In genomic region chr2:96305091-96305978, GRCh38 we compare ENCODE assay signal across 8 cellular contexts. TPM values are rescaled to one million over a fixed set of nuclear protein-coding genes. Genes with fewer than 3 reads are reported as not detected.
DNase-seq lines count a peak whose midpoint lies in the region; ATAC-seq, FAIRE-seq and TF ChIP-seq lines count a peak whose summit lies in the region.

Gene SNRNP200 (minus strand): TSS chr2:96305546. CDS start chr2:96305437, 109 bp downstream.

- H2BK20ac ChIP-seq in H1 (ENCODE audit: low read length), result no peak within 1 kb of the TSS

- H3K23ac ChIP-seq in H1 (ENCODE audit: insufficient read length) (no peak within 1 kb of the TSS), mesenchymal stem cell (ENCODE audit: low read length in 2 of 2) (peak within 1 kb of the TSS; percentile 35 to 46)

- H2AFZ ChIP-seq in H1 (ENCODE audit: low read length) (peak within 1 kb of the TSS; percentile 19; the same call in 1 of the 2 replicates), mesenchymal stem cell (ENCODE audit: low read depth, low read length) (peak within 1 kb of the TSS; percentile 56)

- TF ChIP-seq EP300 in H1 (IDR thresholded peaks at IDR 0.05; ENCODE audit: borderline replicate concordance in 1 of 2, low read depth in 2 of 2, low read length in 2 of 2), result 0 out of 3 replicates have a peak, but pooled peaks of 1 of the 2 experiments have one; percentile 4

- H3K4me1 ChIP-seq in Caco-2 (no peaks in the 10 kb centered on the region), HUES6 (ENCODE audit: control insufficient read depth, insufficient read depth, low read length) (peaks cover 6% of the 10 kb centered on the region; the same call in 1 of the 2 replicates), NT2/D1 (ENCODE audit: insufficient read depth, insufficient read length) (no peaks in the 10 kb centered on the region), H1 (replicated peaks in 1 of 4; ENCODE audit: control insufficient read depth in 3 of 4, insufficient read depth in 4 of 4, low read length in 3 of 4) (peaks cover 0 to 13% (median 4%) of the 10 kb centered on the region in 4 experiments; a peak in 4 of 7 replicates), mesenchymal stem cell (ENCODE audit: control insufficient read depth, insufficient read depth, low read depth, low read length) (peaks cover 10% of the 10 kb centered on the region)

- CTCF ChIA-PET in Caco-2 (lab: Charles Lee) (no interaction called here), H1 (lab: Charles Lee; ENCODE audit: partially characterized antibody) (interaction anchor here (0.7 to 1.2 kb wide), 6 partner anchors 15 to 51 kb away, joined by 3 to 4 read pairs (median 3); partner anchors contain the start of genes ITPRIPL1 and NCAPH)

- H3K4ac ChIP-seq in H1 (replicated peaks; ENCODE audit: insufficient read length, low read depth, low read length) (peak within 1 kb of the TSS; percentile 46), mesenchymal stem cell (ENCODE audit: low read depth in 1 of 2, low read length in 2 of 2) (peak within 1 kb of the TSS; percentile 87 to 91)

- 0 out of 2 replicates have a peak, but pooled peaks cover 3% of the 10 kb centered on the region for H3K79me1 ChIP-seq in H1 (ENCODE audit: low read depth, low read length)
- peaks cover 26% of the 10 kb centered on the region for H3K79me1 ChIP-seq in mesenchymal stem cell (replicated peaks; ENCODE audit: low read length, poor library complexity, severe bottlenecking)

- H2AK5ac ChIP-seq in H1 (ENCODE audit: low read depth, low read length) (0 out of 2 replicates have a peak within 1 kb of the TSS, but pooled peaks have one; percentile 4), mesenchymal stem cell (ENCODE audit: low read length, severe bottlenecking) (peak within 1 kb of the TSS; percentile 66)

- H2BK5ac ChIP-seq in H1 (ENCODE audit: low read depth, low read length), result peak within 1 kb of the TSS; percentile 77
- H2BK5ac ChIP-seq in mesenchymal stem cell (ENCODE audit: low read depth, low read length, poor library complexity, severe bottlenecking), result no peak within 1 kb of the TSS

- H2BK120ac ChIP-seq in H1 (replicated peaks; ENCODE audit: low read depth, low read length), result peak within 1 kb of the TSS; percentile 1
- H2BK120ac ChIP-seq in mesenchymal stem cell (ENCODE audit: low read depth, low read length), result no peak within 1 kb of the TSS

- H3K9ac ChIP-seq in HUES6 (ENCODE audit: low read length) (peak within 1 kb of the TSS; percentile 95), NT2/D1 (ENCODE audit: insufficient read length, low read depth) (peak within 1 kb of the TSS; percentile 99), H1 (replicated peaks in 1 of 4; ENCODE audit: extremely low read depth in 1 of 4, low read depth in 3 of 4, low read length in 3 of 4) (peak within 1 kb of the TSS; percentile 60 to 90 (median 76)), mesenchymal stem cell (ENCODE audit: low read length) (peak within 1 kb of the TSS; percentile 97)

- peaks cover 6% of the 10 kb centered on the region; the same call in 1 of the 2 replicates for H3K36me3 ChIP-seq in Caco-2 (ENCODE audit: control insufficient read depth, insufficient read depth, low read length)
- H3K36me3 ChIP-seq in HUES6 (ENCODE audit: control insufficient read depth, insufficient read depth, low read length), result peaks cover 42% of the 10 kb centered on the region
- H3K36me3 ChIP-seq in NT2/D1 (ENCODE audit: insufficient read depth, insufficient read length, low read length), result peaks cover 43% of the 10 kb centered on the region
- H3K36me3 ChIP-seq in H1 (ENCODE audit: control insufficient read depth in 2 of 4, insufficient read depth in 4 of 4, low read length in 3 of 4), result peaks cover 22 to 33% (median 30%) of the 10 kb centered on the region in 4 experiments
- H3K36me3 ChIP-seq in mesenchymal stem cell (ENCODE audit: control insufficient read depth in 1 of 2, insufficient read depth in 2 of 2, low read depth in 1 of 2, low read length in 2 of 2), result peaks cover 19 to 39% of the 10 kb centered on the region in 2 experiments

- peak within 1 kb of the TSS; percentile 1; the same call in 1 of the 2 replicates for H2BK15ac ChIP-seq in H1 (ENCODE audit: low read length)
- peak within 1 kb of the TSS; percentile 37 for H2BK15ac ChIP-seq in mesenchymal stem cell (ENCODE audit: low read depth, poor library complexity, severe bottlenecking)

- H3K4me1 Mint-ChIP-seq in Caco-2 (ENCODE audit: low read depth, unreplicated experiment), result peaks cover 17% of the 10 kb centered on the region

- H3K4me2 ChIP-seq in H1 (ENCODE audit: insufficient read depth in 1 of 2, low read depth in 2 of 2, low read length in 2 of 2) (peak within 1 kb of the TSS; percentile 66 to 96), mesenchymal stem cell (ENCODE audit: low read length, poor library complexity, severe bottlenecking) (peak within 1 kb of the TSS; percentile 71)

- no peaks in the 10 kb centered on the region for H3K23me2 ChIP-seq in H1 (ENCODE audit: low read depth, low read length)

- TF ChIP-seq CTCF in Caco-2 (IDR thresholded peaks at IDR 0.05; ENCODE audit: insufficient read depth in 1 of 2, low read depth in 1 of 2, low read length in 1 of 2, severe bottlenecking in 1 of 2, unreplicated experiment in 1 of 2) (no peak), H1 (IDR thresholded peaks at IDR 0.05; ENCODE audit: control extremely low read depth in 1 of 3, insufficient read depth in 1 of 3, low read depth in 1 of 3, low read length in 3 of 3) (no peak)

- H3K27me3 Mint-ChIP-seq in Caco-2 (ENCODE audit: insufficient read depth, unreplicated experiment), result no peaks in the 10 kb centered on the region

- TF ChIP-seq RAD21 in H1 (IDR thresholded peaks at IDR 0.05 in 1 of 2, conservative IDR thresholded peaks at IDR 0.05 in 1 of 2; ENCODE audit: low read depth in 2 of 2, low read length in 2 of 2), result 0 out of 4 replicates have a peak, but pooled peaks of 1 of the 2 experiments have one; percentile 6

- H3K27ac ChIP-seq in HUES6 (ENCODE audit: low read depth, low read length), result peak within 1 kb of the TSS; percentile 86
- peak within 1 kb of the TSS; percentile 82; the same call in 1 of the 2 replicates for H3K27ac ChIP-seq in H1 (ENCODE audit: low read depth, low read length)
- H3K27ac ChIP-seq in mesenchymal stem cell (ENCODE audit: low read length, poor library complexity, severe bottlenecking), result peak within 1 kb of the TSS; percentile 31

- 2% methylated on average over 55 of the region's 61 CpGs; no CpG with 5 or more reads in 1 of the 2 experiments for WGBS in H1 (ENCODE audit: extremely low coverage in 1 of 2, insufficient coverage in 1 of 2, insufficient read length in 1 of 2, insufficient replicate concordance in 2 of 2, low coverage in 1 of 2, low lambda C conversion rate in 2 of 2, missing lambda C conversion rate in 1 of 2), 2 experiments
- WGBS in mesenchymal stem cell, result 2% methylated on average over 54 of the region's 61 CpGs

- H3K14ac ChIP-seq in H1 (ENCODE audit: insufficient read length) (no peak within 1 kb of the TSS), mesenchymal stem cell (ENCODE audit: low read length in 2 of 2) (peak within 1 kb of the TSS in 1 of 2 experiments; percentile 80)

- H3K4me3 ChIP-seq in Caco-2 (ENCODE audit: low read depth, low read length), result peak within 1 kb of the TSS; percentile 51
- peak within 1 kb of the TSS; percentile 99 for H3K4me3 ChIP-seq in HUES6 (ENCODE audit: low read depth, low read length)
- peak within 1 kb of the TSS; percentile 94 for H3K4me3 ChIP-seq in NT2/D1 (ENCODE audit: insufficient read length, low read depth)
- peak within 1 kb of the TSS; percentile 79 to 98 (median 86) for H3K4me3 ChIP-seq in H1 (ENCODE audit: extremely low read depth in 1 of 4, insufficient read depth in 2 of 4, low read depth in 3 of 4, low read length in 4 of 4)
- H3K4me3 ChIP-seq in mesenchymal stem cell (ENCODE audit: insufficient read depth in 1 of 2, low read depth in 1 of 2, low read length in 2 of 2), result peak within 1 kb of the TSS; percentile 83 to 100

- H3K36me3 Mint-ChIP-seq in Caco-2 (ENCODE audit: insufficient read depth, unreplicated experiment), result peaks cover 55% of the 10 kb centered on the region

- no peaks in the 10 kb centered on the region for H3K9me3 ChIP-seq in Caco-2
- no peaks in the 10 kb centered on the region for H3K9me3 ChIP-seq in HUES6 (ENCODE audit: control insufficient read depth, insufficient read depth, low read depth, low read length)
- H3K9me3 ChIP-seq in NT2/D1 (ENCODE audit: insufficient read depth, low read length), result no peaks in the 10 kb centered on the region
- no peaks in the 10 kb centered on the region for H3K9me3 ChIP-seq in H1 (ENCODE audit: insufficient read depth in 2 of 2, low read depth in 1 of 2, low read length in 1 of 2)
- no peaks in the 10 kb centered on the region for H3K9me3 ChIP-seq in mesenchymal stem cell (ENCODE audit: control insufficient read depth, low read length)

- peak; percentile 92 for ATAC-seq in GM21390 (IDR thresholded peaks at IDR 0.05; ENCODE audit: unreplicated experiment)

- H3K18ac ChIP-seq in H1 (ENCODE audit: extremely low read depth, low read length) (peak within 1 kb of the TSS; percentile 88), mesenchymal stem cell (ENCODE audit: low read depth in 1 of 2, low read length in 2 of 2) (peak within 1 kb of the TSS; percentile 57 to 89)

- POLR2A ChIA-PET in Caco-2 (lab: Charles Lee) (interaction anchor here (0.5 to 1.2 kb wide), 4 partner anchors 15 to 198 kb away, joined by 3 to 13 read pairs (median 4); partner anchors contain the start of gene NCAPH), H1 (lab: Charles Lee; ENCODE audit: partially characterized antibody) (interaction anchor here (0.6 to 3.6 kb wide), 15 partner anchors 15 to 170 kb away, joined by 3 to 28 read pairs (median 4); partner anchors contain the start of gene NCAPH)

- peak within 1 kb of the TSS; percentile 9 for H4K91ac ChIP-seq in H1 (replicated peaks; ENCODE audit: insufficient read length, low read length)
- peak within 1 kb of the TSS; percentile 67 for H4K91ac ChIP-seq in mesenchymal stem cell (ENCODE audit: low read length)

- peak within 1 kb of the TSS; percentile 84 for H3K56ac ChIP-seq in H1 (replicated peaks; ENCODE audit: insufficient read length, low read depth, low read length)

- peak within 1 kb of the TSS; percentile 96 for H3K4me3 Mint-ChIP-seq in Caco-2 (ENCODE audit: unreplicated experiment)

- peak within 1 kb of the TSS; percentile 84; the same call in 1 of the 2 replicates for H4K8ac ChIP-seq in H1 (ENCODE audit: extremely low read depth, insufficient read depth, low read length)
- peak within 1 kb of the TSS; percentile 97 for H4K8ac ChIP-seq in mesenchymal stem cell (ENCODE audit: low read length)

- BruUV-seq in Caco-2 (replicated peaks; lab: Mats Ljungman, UMichigan), result no TSS peak

- intact Hi-C loops in Caco-2 (cut with micrococcal nuclease; ENCODE audit: unreplicated experiment), result loop anchor here (1.0 kb wide), 3 partner anchors 30 to 204 kb away; partner anchors contain the start of genes CIAO1 and NCAPH

- peaks cover 0 to 36% of the 10 kb centered on the region in 2 experiments; a peak in 2 of 4 replicates for H3K79me2 ChIP-seq in H1 (ENCODE audit: control insufficient read depth in 1 of 2, insufficient read depth in 2 of 2, low read length in 2 of 2)

- TF ChIP-seq POLR2A in H1 (IDR thresholded peaks at IDR 0.05; ENCODE audit: control extremely low read depth in 1 of 2, low read depth in 2 of 2, low read length in 2 of 2), result peak; percentile 60 to 85

- H4K5ac ChIP-seq in H1 (ENCODE audit: insufficient read length, low read depth, low read length), result peak within 1 kb of the TSS; percentile 35

- peaks cover 0 to 3% of the 10 kb centered on the region in 2 experiments for H4K20me1 ChIP-seq in H1 (replicated peaks in 1 of 2; ENCODE audit: control insufficient read depth in 1 of 2, insufficient read depth in 2 of 2, low read length in 2 of 2)

- FAIRE-seq in H1 (lab: Jason Lieb, UNC), result no peak

- H2BK12ac ChIP-seq in H1 (ENCODE audit: low read depth, low read length) (0 out of 2 replicates have a peak within 1 kb of the TSS, but pooled peaks have one; percentile 21), mesenchymal stem cell (ENCODE audit: low read length in 2 of 2) (no peak within 1 kb of the TSS)

- no peaks in the 10 kb centered on the region for H3K9me3 Mint-ChIP-seq in Caco-2 (ENCODE audit: unreplicated experiment)

- H3K27ac Mint-ChIP-seq in Caco-2 (ENCODE audit: unreplicated experiment), result peak within 1 kb of the TSS; percentile 99

- DNase-seq in Caco-2 (peak; percentile 91), NT2/D1 (ENCODE audit: low read depth, low spot score) (peak; percentile 81), H1 (ENCODE audit: low read depth in 1 of 2, low spot score in 2 of 2) (peak; percentile 41 to 89), mesenchymal stem cell (peak; percentile 87)
- peak; percentile 82 to 85 (median 83) for DNase-seq in activated CD8-positive, alpha-beta memory T cell treated with anti-CD3 and anti-CD28 coated beads for 48 hours (ENCODE audit: low read depth in 2 of 3, low spot score in 2 of 3)
- peak; percentile 75 for DNase-seq in stimulated activated CD8-positive, alpha-beta memory T cell treated with anti-CD3 and anti-CD28 coated beads, Interleukin-12 subunit alpha, Interleukin-12 subunit beta, amount 100 ng/mL, for 24 hours (ENCODE audit: extremely low read depth)

- H3K27me3 ChIP-seq in Caco-2 (replicated peaks; ENCODE audit: control insufficient read depth, insufficient read depth, low read length), result no peaks in the 10 kb centered on the region
- H3K27me3 ChIP-seq in HUES6 (ENCODE audit: control insufficient read depth, insufficient read depth, low read length), result no peaks in the 10 kb centered on the region
- no peaks in the 10 kb centered on the region for H3K27me3 ChIP-seq in NT2/D1 (ENCODE audit: insufficient read depth, insufficient read length)
- no peaks in the 10 kb centered on the region for H3K27me3 ChIP-seq in H1 (replicated peaks in 1 of 4; ENCODE audit: control insufficient read depth in 3 of 4, extremely low read depth in 1 of 4, insufficient read depth in 3 of 4, low read length in 3 of 4)
- H3K27me3 ChIP-seq in mesenchymal stem cell (ENCODE audit: control insufficient read depth in 1 of 2, insufficient read depth in 1 of 2, low read length in 2 of 2), result no peaks in the 10 kb centered on the region

RNA-seq across cellular contexts. Expression of gene SNRNP200, which starts in this region (rescaled TPM):
- 240 and 259 TPM in 2 replicates for total RNA-seq in Caco-2 (2022)
- total RNA-seq in H1 (2021; fragmentation: NEBNext Ultra II Directional; extraction: Animal tissue kit (Norgen Biotek cat#: 25700)), result 190 and 199 TPM in 2 replicates
- polyA plus RNA-seq in H1 (2011; rRNA removed), result 289 and 302 TPM in 2 replicates
- polyA plus RNA-seq in H1 (2011; cell fraction: cytosol; rRNA removed), result 285 TPM
- polyA plus RNA-seq in H1 (2011; cell fraction: nucleus; rRNA removed), result 577 TPM
- polyA plus RNA-seq in H1 (2012, experiment 1 of 2), result 182 to 258 TPM (median 247 TPM) in 4 replicates
- polyA plus RNA-seq in H1 (2012, experiment 2 of 2), result 34.1 TPM
- polyA plus RNA-seq in H1 (2013, experiment 1 of 2), result 88.0 TPM
- 74.0 TPM for polyA plus RNA-seq in H1 (2013, experiment 2 of 2)
- 522 and 583 TPM in 2 replicates for polyA minus RNA-seq in H1 (2011; rRNA and poly(A)+ RNA removed)
- polyA minus RNA-seq in H1 (2011; cell fraction: cytosol; rRNA and poly(A)+ RNA removed), result 178 TPM
- 183 TPM for polyA minus RNA-seq in H1 (2011; cell fraction: nucleus; rRNA and poly(A)+ RNA removed)
- 43.8 TPM for polyA plus RNA-seq in mesenchymal stem cell (2013, experiment 1 of 2)
- polyA plus RNA-seq in mesenchymal stem cell (2013, experiment 2 of 2), result 39.2 TPM

Comparison
In these comparisons a context has a peak if more than half of its experiments do, and no peak if none do; other contexts are left out.
1. Peak in every context shown above with its lines: DNase-seq, ATAC-seq, H3K4me3 ChIP-seq and H3K27ac ChIP-seq.
2. H3K27ac ChIP-seq: peak in every context shown above with its lines; median percentile 86 in HUES6; 82 in H1; 31 in mesenchymal stem cell.